35 cellular contexts compared by ENCODE assay signal in genomic region chr22:37374571-37374970, GRCh38. TPM values are rescaled to one million over a fixed set of nuclear protein-coding genes. Genes with fewer than 3 reads are reported as not detected.
"Had no signal": no experiment of that assay in that cellular context is flagged by ENCODE, and none has a peak within 500 bp of the region (broad histone marks: within the 10 kb centered on the region; RNA-seq: fewer than 3 reads in every experiment).

No MANE protein-coding gene starts in this region.

- H3K4me1 ChIP-seq: adrenal gland, body of pancreas had no signal

- H3K4me3 ChIP-seq: adrenal gland, body of pancreas, cardiac muscle cell had no signal

- DNase-seq: activated B cell treated with CpG ODN at 0.5 μM for 24 hours; activated CD4-positive, alpha-beta memory T cell treated with anti-CD3 and anti-CD28 coated beads for 36 hours; activated CD4-positive, alpha-beta T cell treated with anti-CD3 and anti-CD28 coated beads for 4 hours; activated CD4-positive, alpha-beta T cell treated with anti-CD3 and anti-CD28 coated beads, Interleukin-2, amount 10 ng/mL, durations not matched to agents 24 days and 14 days; activated CD4-positive, alpha-beta T cell treated with anti-CD3 and anti-CD28 coated beads, Interleukin-2, amount 50 U/mL, for 1 hour; activated CD4-positive, alpha-beta T cell treated with anti-CD3 and anti-CD28 coated beads, Interleukin-2, amount 50 U/mL, for 4 hours; activated CD4-positive, CD25-positive, alpha-beta regulatory T cell treated with anti-CD3 and anti-CD28 coated beads, Interleukin-2, amount 50 U/mL, for 72 hours; activated CD8-positive, alpha-beta memory T cell treated with anti-CD3 and anti-CD28 coated beads, Interleukin-2, amount 50 U/mL, for 4 hours; activated CD8-positive, alpha-beta T cell treated with anti-CD3 and anti-CD28 coated beads for 36 hours; activated effector memory CD4-positive, alpha-beta T cell treated with anti-CD3 and anti-CD28 coated beads, Interleukin-2, amount 50 U/mL, for 16 hours; activated gamma-delta T cell treated with Interleukin-2 at 50 U/mL for 16 hours; activated naive CD4-positive, alpha-beta T cell; activated naive CD4-positive, alpha-beta T cell treated with anti-CD3 and anti-CD28 coated beads for 36 hours; activated naive CD4-positive, alpha-beta T cell treated with anti-CD3 and anti-CD28 coated beads, Interleukin-2, amount 50 U/mL, for 16 hours; activated naive CD8-positive, alpha-beta T cell treated with anti-CD3 and anti-CD28 coated beads for 36 hours; activated T-cell treated with anti-CD3 and anti-CD28 coated beads for 4 hours; activated T-cell treated with anti-CD3 and anti-CD28 coated beads, Interleukin-2, amount 50 U/mL, for 1 hour; activated T-cell treated with anti-CD3 and anti-CD28 coated beads, Interleukin-2, amount 50 U/mL, for 4 hours; activated T-cell treated with anti-CD3 and anti-CD28 coated beads, Interleukin-2, amount 50 U/mL, for 72 hours; adrenal gland; amniotic stem cell; aorta; body of pancreas; brain microvascular endothelial cell; caudate nucleus; cerebellar nuclear complex; T-helper 2 cell; T-helper 9 cell had no signal

- H3K9me3 ChIP-seq: adrenal gland, body of pancreas had no signal

- H3K36me3 ChIP-seq: adrenal gland, brain microvascular endothelial cell, cardiac muscle cell had no signal

- FAIRE-seq: astrocyte, bronchial epithelial cell, TTC549 had no signal

- H3K27me3 ChIP-seq: body of pancreas, cardiac muscle cell had no signal

- H3K27ac ChIP-seq: adrenal gland, body of pancreas, brain microvascular endothelial cell, cardiac muscle cell, VCaP had no signal

- ATAC-seq: activated CD8-positive, alpha-beta T cell treated with anti-CD3 and anti-CD28 coated beads for 36 hours; activated naive CD4-positive, alpha-beta T cell treated with anti-CD3 and anti-CD28 coated beads, Interleukin-2, amount 50 U/mL, for 72 hours; activated T-cell treated with anti-CD3 and anti-CD28 coated beads, Interleukin-2, amount 50 U/mL, for 4 hours; activated T-cell treated with anti-CD3 and anti-CD28 coated beads, Interleukin-2, amount 50 U/mL, for 72 hours; activated T-helper 17 cell treated with anti-CD3 and anti-CD28 coated beads, Interleukin-2, amount 50 U/mL, for 72 hours; body of pancreas had no signal

RNA-seq across cellular contexts. Expression of gene ELFN2, which starts 52.7 kb away (rescaled TPM):
- total RNA-seq: activated B cell treated with CpG ODN at 0.5 μM for 24 hours had no signal
- polyA plus RNA-seq: aorta, cardiac muscle cell had no signal
